ENCODE assay signal across 17 cellular contexts in genomic region chr4:112956458-112956857, GRCh38.
DNase-seq lines count a peak whose midpoint lies in the region; FAIRE-seq and TF ChIP-seq lines count a peak whose summit lies in the region.
"Had no signal": no experiment of that assay in that cellular context is flagged by ENCODE, and none has a peak within 500 bp of the region (broad histone marks: within the 10 kb centered on the region; RNA-seq: fewer than 3 reads in every experiment).

No MANE protein-coding gene starts in this region.

- H4K20me1 ChIP-seq in neural progenitor cell (ENCODE audit: low read depth): no peaks in the 10 kb centered on the region

- H3F3A ChIP-seq in neural progenitor cell (ENCODE audit: low read depth): peaks cover 47% of the 10 kb centered on the region

- peaks cover 6% of the 10 kb centered on the region for H3K36me3 Mint-ChIP-seq in neural progenitor cell
- no peaks in the 10 kb centered on the region for H3K36me3 Mint-ChIP-seq in activated T-cell treated with anti-CD3 and anti-CD28 coated beads, Interleukin-2, amount 50 U/mL, for 24 hours (ENCODE audit: low read depth)
- H3K36me3 Mint-ChIP-seq: CD8-positive, alpha-beta memory T cell; IgD-negative memory B cell had no signal

- H3K9me3 ChIP-seq in BE2C: no peaks in the 10 kb centered on the region
- no peaks in the 10 kb centered on the region for H3K9me3 ChIP-seq in neural progenitor cell (ENCODE audit: low read depth)

- H3K4me3 ChIP-seq in BE2C (ENCODE audit: low read depth, low read length) (peak overlapping the region; percentile 4), neural progenitor cell (no peak overlapping the region), H7 (ENCODE audit: insufficient read depth, low read depth, low read length) (no peak overlapping the region)

- H3K27ac ChIP-seq in neural progenitor cell: peak overlapping the region; percentile 58

- no peak overlapping the region for H3K27ac Mint-ChIP-seq in neural progenitor cell
- no peak overlapping the region for H3K27ac Mint-ChIP-seq in activated T-cell treated with anti-CD3 and anti-CD28 coated beads, Interleukin-2, amount 50 U/mL, for 24 hours
- H3K27ac Mint-ChIP-seq: CD8-positive, alpha-beta memory T cell; IgD-negative memory B cell had no signal

- H3K4me1 ChIP-seq in BE2C (peaks cover 39% of the 10 kb centered on the region), neural progenitor cell (peaks cover 48% of the 10 kb centered on the region)

- H3K27me3 ChIP-seq in BE2C (no peaks in the 10 kb centered on the region), neural progenitor cell (no peaks in the 10 kb centered on the region), H7 (ENCODE audit: control insufficient read depth, insufficient read depth, low read length) (no peaks in the 10 kb centered on the region)

- DNase-seq in BE2C: peak; percentile 53
- DNase-seq in NCI-H187 treated with DMSO at 0.1 percent for 48 hours (lab: John Stamatoyannopoulos, UW): peak; percentile 46
- no peak for DNase-seq in frontal cortex (ENCODE audit: low spot score in 2 of 2)
- no peak for DNase-seq in neural progenitor cell (ENCODE audit: low spot score)
- no peak for DNase-seq in NCI-H1105 treated with DMSO at 0.1 percent for 48 hours (lab: John Stamatoyannopoulos, UW)
- DNase-seq in activated CD8-positive, alpha-beta memory T cell treated with anti-CD3 and anti-CD28 coated beads, Interleukin-2, amount 50 U/mL, for 4 hours: no peak
- DNase-seq in activated T-cell treated with anti-CD3 and anti-CD28 coated beads, Interleukin-2, amount 50 U/mL, for 24 hours: no peak
- no peak for DNase-seq in H7
- DNase-seq: ACHN; CD8-positive, alpha-beta memory T cell; DMS 273 treated with DMSO at 0.1 percent for 48 hours; H9; NCI-H1436 treated with DMSO at 0.1 percent for 48 hours; NCI-H2171; NCI-H510A; SIG-M5 had no signal

- no peak for TF ChIP-seq CTCF in BE2C (IDR thresholded peaks at IDR 0.05; ENCODE audit: low read depth, low read length)
- no peak for TF ChIP-seq CTCF in neural progenitor cell (IDR thresholded peaks at IDR 0.05)

- H3K4me1 Mint-ChIP-seq in neural progenitor cell: peaks cover 16% of the 10 kb centered on the region
- peaks cover 1% of the 10 kb centered on the region for H3K4me1 Mint-ChIP-seq in activated T-cell treated with anti-CD3 and anti-CD28 coated beads, Interleukin-2, amount 50 U/mL, for 24 hours (ENCODE audit: low read depth)

- no peak overlapping the region for H3K4me2 ChIP-seq in neural progenitor cell

- H3K9ac ChIP-seq in neural progenitor cell: no peak overlapping the region

- H3K36me3 ChIP-seq in BE2C: no peaks in the 10 kb centered on the region
- H3K36me3 ChIP-seq in neural progenitor cell: no peaks in the 10 kb centered on the region
- H3K36me3 ChIP-seq in H7 (replicated peaks; ENCODE audit: control insufficient read depth, insufficient read depth, low read length): no peaks in the 10 kb centered on the region

- H3K9me3 Mint-ChIP-seq in neural progenitor cell: peaks cover 10% of the 10 kb centered on the region
- H3K9me3 Mint-ChIP-seq in activated T-cell treated with anti-CD3 and anti-CD28 coated beads, Interleukin-2, amount 50 U/mL, for 24 hours: no peaks in the 10 kb centered on the region
- H3K9me3 Mint-ChIP-seq: CD8-positive, alpha-beta memory T cell; IgD-negative memory B cell had no signal

- no peak overlapping the region for H2AFZ ChIP-seq in neural progenitor cell (replicated peaks)

- no peaks in the 10 kb centered on the region for H3K79me2 ChIP-seq in neural progenitor cell (ENCODE audit: low read depth)

- FAIRE-seq in frontal cortex (lab: Jason Lieb, UNC): peak; percentile 33

- no peak overlapping the region for H3K4me3 Mint-ChIP-seq in neural progenitor cell
- H3K4me3 Mint-ChIP-seq in activated T-cell treated with anti-CD3 and anti-CD28 coated beads, Interleukin-2, amount 50 U/mL, for 24 hours: no peak overlapping the region
- H3K4me3 Mint-ChIP-seq: CD8-positive, alpha-beta memory T cell; H9; IgD-negative memory B cell had no signal

- H3K27me3 Mint-ChIP-seq in neural progenitor cell (ENCODE audit: insufficient read depth, low read depth): peaks cover 5% of the 10 kb centered on the region
- peaks cover 7% of the 10 kb centered on the region for H3K27me3 Mint-ChIP-seq in activated T-cell treated with anti-CD3 and anti-CD28 coated beads, Interleukin-2, amount 50 U/mL, for 24 hours

Comparison
In these comparisons a context has a peak if more than half of its experiments do, and no peak if none do; other contexts are left out.
1. DNase-seq: peak in BE2C (single experiment) and NCI-H187 treated with DMSO at 0.1 percent for 48 hours (single experiment); none in frontal cortex (0 of 2), neural progenitor cell (single experiment), NCI-H1105 treated with DMSO at 0.1 percent for 48 hours (single experiment), activated CD8-positive, alpha-beta memory T cell treated with anti-CD3 and anti-CD28 coated beads, Interleukin-2, amount 50 U/mL, for 4 hours (single experiment), activated T-cell treated with anti-CD3 and anti-CD28 coated beads, Interleukin-2, amount 50 U/mL, for 24 hours (single experiment) and H7 (single experiment).